17 cellular contexts compared by ENCODE assay signal in genomic region chr6:89859744-89860143, GRCh38. TPM values are rescaled to one million over a fixed set of nuclear protein-coding genes. Genes with fewer than 3 reads are reported as not detected.
A peak's percentile ranks its signal among the peaks of the same experiment; 100 is the strongest.
DNase-seq lines count a peak whose midpoint lies in the region; ATAC-seq and TF ChIP-seq lines count a peak whose summit lies in the region.
"Had no signal": no experiment of that assay in that cellular context is flagged by ENCODE, and none has a peak within 500 bp of the region (broad histone marks: within the 10 kb centered on the region; RNA-seq: fewer than 3 reads in every experiment).

No MANE protein-coding gene starts in this region.

- POLR2A ChIA-PET in activated CD8-positive, alpha-beta T cell treated with anti-CD3 and anti-CD28 coated beads, Interleukin-2, amount 10 ng/mL, durations not matched to agents 7 days and 5 days (lab: Charles Lee), result interaction anchor here (0.8 to 1.9 kb wide), 2 partner anchors 10 to 31 kb away, joined by 3 to 6 read pairs; no protein-coding TSS in a partner anchor

- no peaks in the 10 kb centered on the region for H3K9me3 ChIP-seq in smooth muscle cell (replicated peaks; ENCODE audit: low read depth)
- H3K9me3 ChIP-seq: A549 had no signal

- no peaks in the 10 kb centered on the region for H3K4me1 ChIP-seq in smooth muscle cell (ENCODE audit: low read depth)
- H3K4me1 ChIP-seq: A549 had no signal

- no peak for TF ChIP-seq CTCF in smooth muscle cell (IDR thresholded peaks at IDR 0.05; ENCODE audit: borderline replicate concordance, insufficient read depth, poor library complexity, severe bottlenecking)

- ATAC-seq in activated CD8-positive, alpha-beta memory T cell treated with anti-CD3 and anti-CD28 coated beads, Interleukin-2, amount 10 ng/mL, durations not matched to agents 7 days and 5 days, result peak; percentile 89
- ATAC-seq in GM21367 (IDR thresholded peaks at IDR 0.05; ENCODE audit: unreplicated experiment) (peak; percentile 45), HG03095 (IDR thresholded peaks at IDR 0.05; ENCODE audit: unreplicated experiment) (peak; percentile 50)
- ATAC-seq in activated CD8-positive, alpha-beta T cell treated with anti-CD3 and anti-CD28 coated beads, Interleukin-2, amount 10 ng/mL, durations not matched to agents 7 days and 5 days, result peak; percentile 57
- ATAC-seq: A549 had no signal

- CTCF ChIA-PET in activated CD8-positive, alpha-beta memory T cell treated with anti-CD3 and anti-CD28 coated beads, Interleukin-2, amount 10 ng/mL, durations not matched to agents 7 days and 5 days (lab: Charles Lee), result interaction anchor here (1.0 kb wide), 1 partner anchor 39 kb away, joined by 4 read pairs; no protein-coding TSS in a partner anchor
- CTCF ChIA-PET in activated CD8-positive, alpha-beta T cell treated with anti-CD3 and anti-CD28 coated beads, Interleukin-2, amount 10 ng/mL, durations not matched to agents 7 days and 5 days (lab: Charles Lee), result no interaction called here

- peak; percentile 65 for DNase-seq in activated CD8-positive, alpha-beta memory T cell treated with anti-CD3 and anti-CD28 coated beads, Interleukin-2, amount 10 ng/mL, durations not matched to agents 7 days and 5 days
- DNase-seq in activated CD8-positive, alpha-beta memory T cell treated with anti-CD3 and anti-CD28 coated beads for 24 hours, result no peak
- DNase-seq in activated CD8-positive, alpha-beta T cell treated with anti-CD3 and anti-CD28 coated beads, Interleukin-2, amount 10 ng/mL, durations not matched to agents 7 days and 5 days, result no peak
- DNase-seq in T-helper 9 cell (no peak), globus pallidus (ENCODE audit: low spot score) (no peak), smooth muscle cell (lab: John Stamatoyannopoulos, UW; ENCODE audit: unreplicated experiment) (no peak)
- DNase-seq: amniotic stem cell, DMS79, glutamatergic neuron, NCI-H524 treated with DMSO at 0.1 percent for 48 hours, occipital lobe, SHP77 treated with DMSO at 0.1 percent for 48 hours had no signal

- no peaks in the 10 kb centered on the region for H4K20me1 ChIP-seq in smooth muscle cell (ENCODE audit: low read depth)

- no peak overlapping the region for H2AFZ ChIP-seq in smooth muscle cell (ENCODE audit: low read depth)

- no peaks in the 10 kb centered on the region for H3K79me2 ChIP-seq in smooth muscle cell (ENCODE audit: low read depth)

- H3K27ac Mint-ChIP-seq in activated CD8-positive, alpha-beta memory T cell treated with anti-CD3 and anti-CD28 coated beads, Interleukin-2, amount 10 ng/mL, durations not matched to agents 7 days and 5 days, result peak overlapping the region; percentile 88
- H3K27ac Mint-ChIP-seq in activated CD8-positive, alpha-beta T cell treated with anti-CD3 and anti-CD28 coated beads, Interleukin-2, amount 10 ng/mL, durations not matched to agents 7 days and 5 days, result peak overlapping the region; percentile 72

- peaks cover 50% of the 10 kb centered on the region for H3K36me3 ChIP-seq in smooth muscle cell (ENCODE audit: low read depth)

- peak overlapping the region; percentile 17 for H3K4me3 Mint-ChIP-seq in activated CD8-positive, alpha-beta memory T cell treated with anti-CD3 and anti-CD28 coated beads, Interleukin-2, amount 10 ng/mL, durations not matched to agents 7 days and 5 days
- no peak overlapping the region for H3K4me3 Mint-ChIP-seq in activated CD8-positive, alpha-beta T cell treated with anti-CD3 and anti-CD28 coated beads, Interleukin-2, amount 10 ng/mL, durations not matched to agents 7 days and 5 days

- no peak overlapping the region for H3K9ac ChIP-seq in smooth muscle cell (ENCODE audit: low read depth)

- no peak overlapping the region for H3K27ac ChIP-seq in smooth muscle cell (ENCODE audit: low read depth)
- H3K27ac ChIP-seq: A549 had no signal

- no peaks in the 10 kb centered on the region for H3K27me3 Mint-ChIP-seq in activated CD8-positive, alpha-beta memory T cell treated with anti-CD3 and anti-CD28 coated beads, Interleukin-2, amount 10 ng/mL, durations not matched to agents 7 days and 5 days
- H3K27me3 Mint-ChIP-seq in activated CD8-positive, alpha-beta T cell treated with anti-CD3 and anti-CD28 coated beads, Interleukin-2, amount 10 ng/mL, durations not matched to agents 7 days and 5 days (ENCODE audit: low read depth), result no peaks in the 10 kb centered on the region

- H3K36me3 Mint-ChIP-seq in activated CD8-positive, alpha-beta memory T cell treated with anti-CD3 and anti-CD28 coated beads, Interleukin-2, amount 10 ng/mL, durations not matched to agents 7 days and 5 days, result peaks cover 60% of the 10 kb centered on the region
- peaks cover 70% of the 10 kb centered on the region for H3K36me3 Mint-ChIP-seq in activated CD8-positive, alpha-beta T cell treated with anti-CD3 and anti-CD28 coated beads, Interleukin-2, amount 10 ng/mL, durations not matched to agents 7 days and 5 days (ENCODE audit: low read depth)

- H3K4me3 ChIP-seq in smooth muscle cell, result no peak overlapping the region
- H3K4me3 ChIP-seq: A549 had no signal

- H3F3A ChIP-seq in smooth muscle cell (ENCODE audit: low read depth), result no peaks in the 10 kb centered on the region

- H3K9me3 Mint-ChIP-seq in activated CD8-positive, alpha-beta memory T cell treated with anti-CD3 and anti-CD28 coated beads, Interleukin-2, amount 10 ng/mL, durations not matched to agents 7 days and 5 days (ENCODE audit: low read depth), result peaks cover 3% of the 10 kb centered on the region
- H3K9me3 Mint-ChIP-seq in activated CD8-positive, alpha-beta T cell treated with anti-CD3 and anti-CD28 coated beads, Interleukin-2, amount 10 ng/mL, durations not matched to agents 7 days and 5 days (ENCODE audit: insufficient read depth), result no peaks in the 10 kb centered on the region

- H3K4me1 Mint-ChIP-seq in activated CD8-positive, alpha-beta memory T cell treated with anti-CD3 and anti-CD28 coated beads, Interleukin-2, amount 10 ng/mL, durations not matched to agents 7 days and 5 days, result peaks cover 31% of the 10 kb centered on the region
- H3K4me1 Mint-ChIP-seq in activated CD8-positive, alpha-beta T cell treated with anti-CD3 and anti-CD28 coated beads, Interleukin-2, amount 10 ng/mL, durations not matched to agents 7 days and 5 days (ENCODE audit: low read depth), result peaks cover 15% of the 10 kb centered on the region

- H3K27me3 ChIP-seq in smooth muscle cell (ENCODE audit: low read depth), result no peaks in the 10 kb centered on the region

- 98% methylated on average over 4 of the region's 4 CpGs for WGBS in smooth muscle cell (ENCODE audit: low lambda C conversion rate)

- no peak overlapping the region for H3K4me2 ChIP-seq in smooth muscle cell
- H3K4me2 ChIP-seq: A549 had no signal

RNA-seq across cellular contexts. Expression of gene CASP8AP2, which starts 30.1 kb away (rescaled TPM):
- total RNA-seq in activated CD8-positive, alpha-beta memory T cell treated with anti-CD3 and anti-CD28 coated beads, Interleukin-2, amount 10 ng/mL, durations not matched to agents 7 days and 5 days, result 10 to 100 TPM; 34.7 to 40.8 TPM
- 10 to 100 TPM; 42.5 to 47.3 TPM for total RNA-seq in activated CD8-positive, alpha-beta T cell treated with anti-CD3 and anti-CD28 coated beads, Interleukin-2, amount 10 ng/mL, durations not matched to agents 7 days and 5 days
- 18.7 and 21.2 TPM in 2 replicates for total RNA-seq in smooth muscle cell
- polyA plus RNA-seq in smooth muscle cell, result 13.3 and 14.0 TPM in 2 replicates

RNA-seq across cellular contexts. Expression of gene GJA10, which starts 34.5 kb away (rescaled TPM):
- total RNA-seq in activated CD8-positive, alpha-beta memory T cell treated with anti-CD3 and anti-CD28 coated beads, Interleukin-2, amount 10 ng/mL, durations not matched to agents 7 days and 5 days, result 1 to 10 TPM in 1 of 2 experiments, under 1 TPM in 1; 0.35 to 1.3 TPM
- not detected for total RNA-seq in activated CD8-positive, alpha-beta T cell treated with anti-CD3 and anti-CD28 coated beads, Interleukin-2, amount 10 ng/mL, durations not matched to agents 7 days and 5 days
- total RNA-seq in smooth muscle cell, result not detected in 2 replicates
- not detected in 2 replicates for polyA plus RNA-seq in smooth muscle cell
- total RNA-seq: liver, M059J, occipital lobe had no signal
- polyA plus RNA-seq: A549, liver had no signal

RNA-seq across cellular contexts. Expression of gene MDN1, which starts 40.1 kb away (rescaled TPM):
- total RNA-seq in activated CD8-positive, alpha-beta memory T cell treated with anti-CD3 and anti-CD28 coated beads, Interleukin-2, amount 10 ng/mL, durations not matched to agents 7 days and 5 days, result 10 to 100 TPM; 54.7 to 56.2 TPM
- 10 to 100 TPM; 58.2 to 64.7 TPM for total RNA-seq in activated CD8-positive, alpha-beta T cell treated with anti-CD3 and anti-CD28 coated beads, Interleukin-2, amount 10 ng/mL, durations not matched to agents 7 days and 5 days
- 16.5 and 18.6 TPM in 2 replicates for total RNA-seq in smooth muscle cell
- 6.4 and 9.2 TPM in 2 replicates for polyA plus RNA-seq in smooth muscle cell
